In genomic region chr7:122637799-122638198, GRCh38 we compare ENCODE assay signal across 20 cellular contexts.
"Had no signal": no experiment of that assay in that cellular context is flagged by ENCODE, and none has a peak within 500 bp of the region (broad histone marks: within the 10 kb centered on the region; RNA-seq: fewer than 3 reads in every experiment).

No MANE protein-coding gene starts in this region.

- H3K36me3 ChIP-seq: esophagus squamous epithelium, gastroesophageal sphincter, left ventricle myocardium inferior, neural progenitor cell, ovary, right atrium auricular region, sigmoid colon, suprapubic skin, thyroid gland, uterus had no signal

- H3K9me3 ChIP-seq: esophagus squamous epithelium, gastroesophageal sphincter, ovary, right atrium auricular region, sigmoid colon, suprapubic skin, thyroid gland, uterus had no signal

- H3K27me3 ChIP-seq: esophagus squamous epithelium, gastroesophageal sphincter, neural progenitor cell, ovary, right atrium auricular region, sigmoid colon, suprapubic skin, thyroid gland, uterus had no signal

- H3K4me3 ChIP-seq: esophagus squamous epithelium, gastroesophageal sphincter, left ventricle myocardium inferior, lung, neural progenitor cell, ovary, right atrium auricular region, sigmoid colon, skin epidermis, suprapubic skin, thyroid gland, uterus had no signal

- ATAC-seq: gastroesophageal sphincter had no signal

- H3K27ac ChIP-seq: esophagus squamous epithelium, gastroesophageal sphincter, left ventricle myocardium inferior, neural progenitor cell, ovary, right atrium auricular region, sigmoid colon, skin epidermis, suprapubic skin, thyroid gland, uterus had no signal

- DNase-seq: dermis blood vessel endothelial cell; esophagus squamous epithelium; foreskin fibroblast; glutamatergic neuron; immature natural killer cell; left ventricle myocardium inferior; mesenchymal stem cell; midbrain; nucleus accumbens; ovary; sigmoid colon; stimulated activated naive CD4-positive, alpha-beta T cell; uterus had no signal

- H3K4me1 ChIP-seq: esophagus squamous epithelium, gastroesophageal sphincter, left ventricle myocardium inferior, neural progenitor cell, right atrium auricular region, sigmoid colon, thyroid gland, uterus had no signal
